ENCODE assay signal across 10 cellular contexts in genomic region chr3:190333961-190334360, GRCh38. TPM values are rescaled to one million over a fixed set of nuclear protein-coding genes. Genes with fewer than 3 reads are reported as not detected.
"Had no signal": no experiment of that assay in that cellular context is flagged by ENCODE, and none has a peak within 500 bp of the region (broad histone marks: within the 10 kb centered on the region; RNA-seq: fewer than 3 reads in every experiment).

No MANE protein-coding gene starts in this region.

- H3K4me1 Mint-ChIP-seq: GM23338 had no signal

- H3K27ac Mint-ChIP-seq: GM23338, HFFc6 had no signal

- ATAC-seq: GM23338, HCT116, K562 had no signal

- H3K36me3 ChIP-seq: HAP-1 had no signal

- H3K4me1 ChIP-seq: HAP-1 had no signal

- FAIRE-seq: H1, K562 had no signal

- H3K9me3 ChIP-seq: HAP-1 had no signal

- H2AFZ ChIP-seq: GM23338 had no signal

- H3K9me3 Mint-ChIP-seq: GM23338, HFFc6 had no signal

- H3K27ac ChIP-seq: HL-60 had no signal

- DNase-seq: H7, HFFc6, IMR-90 had no signal

- H3K4me3 Mint-ChIP-seq: GM23338, HFFc6 had no signal

- H3K4me2 ChIP-seq: GM23338 had no signal

- H3K4me3 ChIP-seq: GM23338, HAP-1, K562 had no signal

RNA-seq across cellular contexts. Expression of gene CLDN1, which starts 11.7 kb away (rescaled TPM):
- polyA plus RNA-seq: K562 had no signal

RNA-seq across cellular contexts. Expression of gene CLDN16, which starts 54.0 kb away (rescaled TPM):
- total RNA-seq: GM23338, H1, HT1080 had no signal
- polyA plus RNA-seq: H1 had no signal
